Comparison of ENCODE assay signal across 1 cellular context in the genomic region with DNA sequence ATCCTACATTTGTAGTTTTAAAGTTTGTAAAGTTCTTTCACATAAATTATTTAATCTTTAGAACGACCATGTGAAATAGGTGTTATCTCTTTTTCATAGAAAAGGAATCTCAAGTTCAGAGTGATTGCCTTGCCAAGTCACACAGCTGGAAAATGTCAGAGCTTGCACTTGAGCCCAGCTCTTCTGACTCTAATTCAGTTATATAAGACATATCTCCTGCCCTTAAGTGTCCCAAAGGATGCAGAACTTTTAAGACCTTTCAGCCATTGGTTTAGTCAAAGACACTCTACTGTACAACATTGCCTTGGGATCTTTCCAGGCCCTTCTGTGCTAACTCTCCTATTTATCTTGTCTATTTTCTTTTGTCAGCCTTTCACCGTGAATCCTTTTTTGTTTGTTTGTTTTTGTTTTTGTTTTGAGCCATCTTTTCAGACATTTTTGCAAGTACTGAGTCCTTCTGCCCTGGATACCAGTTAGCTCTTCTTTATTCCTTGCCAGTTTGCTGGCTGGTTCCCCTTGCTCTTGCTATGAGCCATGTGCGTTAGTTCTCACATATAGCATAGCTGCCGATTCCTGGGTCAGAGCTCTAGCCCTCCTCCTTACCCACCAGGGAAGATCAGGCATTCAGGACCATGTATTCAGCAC.
TF ChIP-seq lines count a peak whose summit lies in the region.

No MANE protein-coding gene starts in this region.

TF ChIP-seq in K562, 482 proteins besides CTCF, POLR2A, EP300 and RAD21 (continued from another document and continues in another):
- TF ChIP-seq, protein P1, sequence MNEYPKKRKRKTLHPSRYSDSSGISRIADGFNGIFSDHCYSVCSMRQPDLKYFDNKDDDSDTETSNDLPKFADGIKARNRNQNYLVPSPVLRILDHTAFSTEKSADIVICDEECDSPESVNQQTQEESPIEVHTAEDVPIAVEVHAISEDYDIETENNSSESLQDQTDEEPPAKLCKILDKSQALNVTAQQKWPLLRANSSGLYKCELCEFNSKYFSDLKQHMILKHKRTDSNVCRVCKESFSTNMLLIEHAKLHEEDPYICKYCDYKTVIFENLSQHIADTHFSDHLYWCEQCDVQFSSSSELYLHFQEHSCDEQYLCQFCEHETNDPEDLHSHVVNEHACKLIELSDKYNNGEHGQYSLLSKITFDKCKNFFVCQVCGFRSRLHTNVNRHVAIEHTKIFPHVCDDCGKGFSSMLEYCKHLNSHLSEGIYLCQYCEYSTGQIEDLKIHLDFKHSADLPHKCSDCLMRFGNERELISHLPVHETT (CRISPR knock-in tag; conservative IDR thresholded peaks at IDR 0.05 in 1 of 2, IDR thresholded peaks at IDR 0.05 in 1 of 2), result no peak
- TF ChIP-seq ZNF785 (CRISPR knock-in tag; IDR thresholded peaks at IDR 0.05) (no peak), ZNF586 (CRISPR knock-in tag; conservative IDR thresholded peaks at IDR 0.05) (no peak), KAT7 (CRISPR knock-in tag; IDR thresholded peaks at IDR 0.05; ENCODE audit: borderline replicate concordance) (0 out of 2 replicates have a peak, but pooled peaks have one; percentile 16), MXI1 (IDR thresholded peaks at IDR 0.05; ENCODE audit: low read depth, low read length) (no peak), NBN (IDR thresholded peaks at IDR 0.05; ENCODE audit: low read depth) (peak; percentile 54; the same call in 1 of the 2 replicates), BRF1 (IDR thresholded peaks at IDR 0.05; ENCODE audit: borderline replicate concordance, extremely low read depth, insufficient read length) (no peak), ASH1L (IDR thresholded peaks at IDR 0.05; ENCODE audit: borderline replicate concordance, low read depth, partially characterized antibody) (no peak), ZNF507 (tag; conservative IDR thresholded peaks at IDR 0.05) (0 out of 2 replicates have a peak, but pooled peaks have one; percentile 16), ELF4 (CRISPR knock-in tag; IDR thresholded peaks at IDR 0.05) (0 out of 2 replicates have a peak, but pooled peaks have one; percentile 6), HDGF (IDR thresholded peaks at IDR 0.05) (peak; percentile 80; the same call in 1 of the 2 replicates), FUS (optimal IDR thresholded peaks at IDR 0.05; ENCODE audit: low read depth, low read length) (no peak), RFX7 (CRISPR knock-in tag; IDR thresholded peaks at IDR 0.05) (no peak), BCL6 (CRISPR knock-in tag; IDR thresholded peaks at IDR 0.05) (no peak), GATAD2A (IDR thresholded peaks at IDR 0.05) (no peak), TAL1 (IDR thresholded peaks at IDR 0.05) (0 out of 2 replicates have a peak, but pooled peaks have one; percentile 4), FOXK2 (conservative IDR thresholded peaks at IDR 0.05 in 1 of 2, IDR thresholded peaks at IDR 0.05 in 1 of 2; ENCODE audit: low read depth in 2 of 2) (0 out of 4 replicates have a peak, but pooled peaks of 1 of the 2 experiments have one; percentile 35), POLR2AphosphoS2 (IDR thresholded peaks at IDR 0.05; ENCODE audit: low read length) (no peak), YBX1 (IDR thresholded peaks at IDR 0.05) (no peak), SAFB (IDR thresholded peaks at IDR 0.05; ENCODE audit: borderline replicate concordance, low read depth, low read length) (no peak), DPF2 (IDR thresholded peaks at IDR 0.05) (peak; percentile 20; the same call in 1 of the 2 replicates), LCOR (CRISPR knock-in tag; IDR thresholded peaks at IDR 0.05) (no peak), TRIM28 (IDR thresholded peaks at IDR 0.05) (no peak), ZNF23 (CRISPR knock-in tag; IDR thresholded peaks at IDR 0.05) (no peak), ZNF589 (CRISPR knock-in tag; IDR thresholded peaks at IDR 0.05; ENCODE audit: low read depth) (0 out of 2 replicates have a peak, but pooled peaks have one; percentile 32), CBFB (CRISPR knock-in tag; IDR thresholded peaks at IDR 0.05) (no peak), EHMT2 (IDR thresholded peaks at IDR 0.05) (0 out of 2 replicates have a peak, but pooled peaks have one; percentile 57), HOXB6 (CRISPR knock-in tag; IDR thresholded peaks at IDR 0.05; ENCODE audit: borderline replicate concordance) (no peak)
- TF ChIP-seq, protein P2, sequence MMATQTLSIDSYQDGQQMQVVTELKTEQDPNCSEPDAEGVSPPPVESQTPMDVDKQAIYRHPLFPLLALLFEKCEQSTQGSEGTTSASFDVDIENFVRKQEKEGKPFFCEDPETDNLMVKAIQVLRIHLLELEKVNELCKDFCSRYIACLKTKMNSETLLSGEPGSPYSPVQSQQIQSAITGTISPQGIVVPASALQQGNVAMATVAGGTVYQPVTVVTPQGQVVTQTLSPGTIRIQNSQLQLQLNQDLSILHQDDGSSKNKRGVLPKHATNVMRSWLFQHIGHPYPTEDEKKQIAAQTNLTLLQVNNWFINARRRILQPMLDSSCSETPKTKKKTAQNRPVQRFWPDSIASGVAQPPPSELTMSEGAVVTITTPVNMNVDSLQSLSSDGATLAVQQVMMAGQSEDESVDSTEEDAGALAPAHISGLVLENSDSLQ (IDR thresholded peaks at IDR 0.05), result no peak; the same call in 1 of the 2 replicates
- TF ChIP-seq, protein P3, sequence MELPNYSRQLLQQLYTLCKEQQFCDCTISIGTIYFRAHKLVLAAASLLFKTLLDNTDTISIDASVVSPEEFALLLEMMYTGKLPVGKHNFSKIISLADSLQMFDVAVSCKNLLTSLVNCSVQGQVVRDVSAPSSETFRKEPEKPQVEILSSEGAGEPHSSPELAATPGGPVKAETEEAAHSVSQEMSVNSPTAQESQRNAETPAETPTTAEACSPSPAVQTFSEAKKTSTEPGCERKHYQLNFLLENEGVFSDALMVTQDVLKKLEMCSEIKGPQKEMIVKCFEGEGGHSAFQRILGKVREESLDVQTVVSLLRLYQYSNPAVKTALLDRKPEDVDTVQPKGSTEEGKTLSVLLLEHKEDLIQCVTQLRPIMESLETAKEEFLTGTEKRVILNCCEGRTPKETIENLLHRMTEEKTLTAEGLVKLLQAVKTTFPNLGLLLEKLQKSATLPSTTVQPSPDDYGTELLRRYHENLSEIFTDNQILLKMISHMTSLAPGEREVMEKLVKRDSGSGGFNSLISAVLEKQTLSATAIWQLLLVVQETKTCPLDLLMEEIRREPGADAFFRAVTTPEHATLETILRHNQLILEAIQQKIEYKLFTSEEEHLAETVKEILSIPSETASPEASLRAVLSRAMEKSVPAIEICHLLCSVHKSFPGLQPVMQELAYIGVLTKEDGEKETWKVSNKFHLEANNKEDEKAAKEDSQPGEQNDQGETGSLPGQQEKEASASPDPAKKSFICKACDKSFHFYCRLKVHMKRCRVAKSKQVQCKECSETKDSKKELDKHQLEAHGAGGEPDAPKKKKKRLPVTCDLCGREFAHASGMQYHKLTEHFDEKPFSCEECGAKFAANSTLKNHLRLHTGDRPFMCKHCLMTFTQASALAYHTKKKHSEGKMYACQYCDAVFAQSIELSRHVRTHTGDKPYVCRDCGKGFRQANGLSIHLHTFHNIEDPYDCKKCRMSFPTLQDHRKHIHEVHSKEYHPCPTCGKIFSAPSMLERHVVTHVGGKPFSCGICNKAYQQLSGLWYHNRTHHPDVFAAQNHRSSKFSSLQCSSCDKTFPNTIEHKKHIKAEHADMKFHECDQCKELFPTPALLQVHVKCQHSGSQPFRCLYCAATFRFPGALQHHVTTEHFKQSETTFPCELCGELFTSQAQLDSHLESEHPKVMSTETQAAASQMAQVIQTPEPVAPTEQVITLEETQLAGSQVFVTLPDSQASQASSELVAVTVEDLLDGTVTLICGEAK (IDR thresholded peaks at IDR 0.05), result 0 out of 2 replicates have a peak, but pooled peaks have one; percentile 25
- TF ChIP-seq, protein P3 (CRISPR knock-in tag; IDR thresholded peaks at IDR 0.05), result no peak
- TF ChIP-seq, protein P4, sequence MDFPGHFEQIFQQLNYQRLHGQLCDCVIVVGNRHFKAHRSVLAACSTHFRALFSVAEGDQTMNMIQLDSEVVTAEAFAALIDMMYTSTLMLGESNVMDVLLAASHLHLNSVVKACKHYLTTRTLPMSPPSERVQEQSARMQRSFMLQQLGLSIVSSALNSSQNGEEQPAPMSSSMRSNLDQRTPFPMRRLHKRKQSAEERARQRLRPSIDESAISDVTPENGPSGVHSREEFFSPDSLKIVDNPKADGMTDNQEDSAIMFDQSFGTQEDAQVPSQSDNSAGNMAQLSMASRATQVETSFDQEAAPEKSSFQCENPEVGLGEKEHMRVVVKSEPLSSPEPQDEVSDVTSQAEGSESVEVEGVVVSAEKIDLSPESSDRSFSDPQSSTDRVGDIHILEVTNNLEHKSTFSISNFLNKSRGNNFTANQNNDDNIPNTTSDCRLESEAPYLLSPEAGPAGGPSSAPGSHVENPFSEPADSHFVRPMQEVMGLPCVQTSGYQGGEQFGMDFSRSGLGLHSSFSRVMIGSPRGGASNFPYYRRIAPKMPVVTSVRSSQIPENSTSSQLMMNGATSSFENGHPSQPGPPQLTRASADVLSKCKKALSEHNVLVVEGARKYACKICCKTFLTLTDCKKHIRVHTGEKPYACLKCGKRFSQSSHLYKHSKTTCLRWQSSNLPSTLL (IDR thresholded peaks at IDR 0.05), result 0 out of 2 replicates have a peak, but pooled peaks have one; percentile 30
- TF ChIP-seq, protein P5, sequence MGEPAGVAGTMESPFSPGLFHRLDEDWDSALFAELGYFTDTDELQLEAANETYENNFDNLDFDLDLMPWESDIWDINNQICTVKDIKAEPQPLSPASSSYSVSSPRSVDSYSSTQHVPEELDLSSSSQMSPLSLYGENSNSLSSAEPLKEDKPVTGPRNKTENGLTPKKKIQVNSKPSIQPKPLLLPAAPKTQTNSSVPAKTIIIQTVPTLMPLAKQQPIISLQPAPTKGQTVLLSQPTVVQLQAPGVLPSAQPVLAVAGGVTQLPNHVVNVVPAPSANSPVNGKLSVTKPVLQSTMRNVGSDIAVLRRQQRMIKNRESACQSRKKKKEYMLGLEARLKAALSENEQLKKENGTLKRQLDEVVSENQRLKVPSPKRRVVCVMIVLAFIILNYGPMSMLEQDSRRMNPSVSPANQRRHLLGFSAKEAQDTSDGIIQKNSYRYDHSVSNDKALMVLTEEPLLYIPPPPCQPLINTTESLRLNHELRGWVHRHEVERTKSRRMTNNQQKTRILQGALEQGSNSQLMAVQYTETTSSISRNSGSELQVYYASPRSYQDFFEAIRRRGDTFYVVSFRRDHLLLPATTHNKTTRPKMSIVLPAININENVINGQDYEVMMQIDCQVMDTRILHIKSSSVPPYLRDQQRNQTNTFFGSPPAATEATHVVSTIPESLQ (CRISPR knock-in tag; IDR thresholded peaks at IDR 0.05), result no peak
- TF ChIP-seq, protein P6, sequence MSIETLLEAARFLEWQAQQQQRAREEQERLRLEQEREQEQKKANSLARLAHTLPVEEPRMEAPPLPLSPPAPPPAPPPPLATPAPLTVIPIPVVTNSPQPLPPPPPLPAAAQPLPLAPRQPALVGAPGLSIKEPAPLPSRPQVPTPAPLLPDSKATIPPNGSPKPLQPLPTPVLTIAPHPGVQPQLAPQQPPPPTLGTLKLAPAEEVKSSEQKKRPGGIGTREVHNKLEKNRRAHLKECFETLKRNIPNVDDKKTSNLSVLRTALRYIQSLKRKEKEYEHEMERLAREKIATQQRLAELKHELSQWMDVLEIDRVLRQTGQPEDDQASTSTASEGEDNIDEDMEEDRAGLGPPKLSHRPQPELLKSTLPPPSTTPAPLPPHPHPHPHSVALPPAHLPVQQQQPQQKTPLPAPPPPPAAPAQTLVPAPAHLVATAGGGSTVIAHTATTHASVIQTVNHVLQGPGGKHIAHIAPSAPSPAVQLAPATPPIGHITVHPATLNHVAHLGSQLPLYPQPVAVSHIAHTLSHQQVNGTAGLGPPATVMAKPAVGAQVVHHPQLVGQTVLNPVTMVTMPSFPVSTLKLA (conservative IDR thresholded peaks at IDR 0.05), result no peak
- TF ChIP-seq, protein P7, sequence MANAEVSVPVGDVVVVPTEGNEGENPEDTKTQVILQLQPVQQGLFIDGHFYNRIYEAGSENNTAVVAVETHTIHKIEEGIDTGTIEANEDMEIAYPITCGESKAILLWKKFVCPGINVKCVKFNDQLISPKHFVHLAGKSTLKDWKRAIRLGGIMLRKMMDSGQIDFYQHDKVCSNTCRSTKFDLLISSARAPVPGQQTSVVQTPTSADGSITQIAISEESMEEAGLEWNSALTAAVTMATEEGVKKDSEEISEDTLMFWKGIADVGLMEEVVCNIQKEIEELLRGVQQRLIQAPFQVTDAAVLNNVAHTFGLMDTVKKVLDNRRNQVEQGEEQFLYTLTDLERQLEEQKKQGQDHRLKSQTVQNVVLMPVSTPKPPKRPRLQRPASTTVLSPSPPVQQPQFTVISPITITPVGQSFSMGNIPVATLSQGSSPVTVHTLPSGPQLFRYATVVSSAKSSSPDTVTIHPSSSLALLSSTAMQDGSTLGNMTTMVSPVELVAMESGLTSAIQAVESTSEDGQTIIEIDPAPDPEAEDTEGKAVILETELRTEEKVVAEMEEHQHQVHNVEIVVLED (CRISPR knock-in tag; IDR thresholded peaks at IDR 0.05), result no peak
